Comparison of ENCODE assay signal across 28 cellular contexts in genomic region chr2:108911807-108912628, GRCh38.
DNase-seq lines count a peak whose midpoint lies in the region; ATAC-seq and TF ChIP-seq lines count a peak whose summit lies in the region.
"Had no signal": no experiment of that assay in that cellular context is flagged by ENCODE, and none has a peak within 500 bp of the region (broad histone marks: within the 10 kb centered on the region; RNA-seq: fewer than 3 reads in every experiment).

No MANE protein-coding gene starts in this region.

- H3K4me1 ChIP-seq in heart right ventricle (no peaks in the 10 kb centered on the region), colonic mucosa (no peaks in the 10 kb centered on the region)
- H3K4me1 ChIP-seq: parathyroid adenoma had no signal

- H3K36me3 Mint-ChIP-seq in nephron progenitor cell (ENCODE audit: low read depth): peaks cover 18% of the 10 kb centered on the region
- H3K36me3 Mint-ChIP-seq: stimulated activated effector memory CD8-positive, alpha-beta T cell treated with anti-CD3 and anti-CD28 coated beads, Interleukin-12 subunit alpha, Interleukin-12 subunit beta, amount 100 ng/mL, for 72 hours had no signal

- H3K9me3 ChIP-seq in heart right ventricle (no peaks in the 10 kb centered on the region), colonic mucosa (no peaks in the 10 kb centered on the region)

- no peak overlapping the region for H3K4me3 Mint-ChIP-seq in nephron progenitor cell
- H3K4me3 Mint-ChIP-seq: activated naive CD8-positive, alpha-beta T cell treated with anti-CD3 and anti-CD28 coated beads, Interleukin-2, amount 50 U/mL, for 24 hours; GM23338; nephron; stimulated activated effector memory CD8-positive, alpha-beta T cell treated with anti-CD3 and anti-CD28 coated beads, Interleukin-12 subunit alpha, Interleukin-12 subunit beta, amount 100 ng/mL, for 72 hours; T-helper 2 cell treated with Interferon-gamma antibody and Interleukin-4, amounts not matched to agents 5 μg/mL and 100 μg/mL, for 36 hours had no signal

- H3K4me1 Mint-ChIP-seq in nephron progenitor cell: peaks cover 14% of the 10 kb centered on the region
- H3K4me1 Mint-ChIP-seq: activated naive CD8-positive, alpha-beta T cell treated with anti-CD3 and anti-CD28 coated beads, Interleukin-2, amount 50 U/mL, for 24 hours; GM23338; stimulated activated effector memory CD8-positive, alpha-beta T cell treated with anti-CD3 and anti-CD28 coated beads, Interleukin-12 subunit alpha, Interleukin-12 subunit beta, amount 100 ng/mL, for 72 hours had no signal

- peak overlapping the region; percentile 29 for H3K27ac Mint-ChIP-seq in nephron progenitor cell
- H3K27ac Mint-ChIP-seq: activated naive CD8-positive, alpha-beta T cell treated with anti-CD3 and anti-CD28 coated beads, Interleukin-2, amount 50 U/mL, for 24 hours; GM23338; nephron; stimulated activated effector memory CD8-positive, alpha-beta T cell treated with anti-CD3 and anti-CD28 coated beads, Interleukin-12 subunit alpha, Interleukin-12 subunit beta, amount 100 ng/mL, for 72 hours; T-helper 2 cell treated with Interferon-gamma antibody and Interleukin-4, amounts not matched to agents 5 μg/mL and 100 μg/mL, for 36 hours had no signal

- H3K36me3 ChIP-seq in heart right ventricle (no peaks in the 10 kb centered on the region), colonic mucosa (no peaks in the 10 kb centered on the region)

- no peak overlapping the region for H3K9ac ChIP-seq in colonic mucosa (ENCODE audit: low read depth in 2 of 2, low read length in 2 of 2)
- H3K9ac ChIP-seq: parathyroid adenoma had no signal

- 84 to 86% methylated on average over 21 of the region's 21 CpGs for WGBS in heart right ventricle, 2 donors

- H3K27ac ChIP-seq in heart right ventricle: no peak overlapping the region
- no peak overlapping the region for H3K27ac ChIP-seq in colonic mucosa
- H3K27ac ChIP-seq: C4-2B, dorsolateral prefrontal cortex, parathyroid adenoma had no signal

- no peak for TF ChIP-seq CTCF in heart right ventricle (IDR thresholded peaks at IDR 0.05)
- no peak for TF ChIP-seq CTCF in colonic mucosa (IDR thresholded peaks at IDR 0.05)
- no peak for TF ChIP-seq CTCF in nephron progenitor cell (IDR thresholded peaks at IDR 0.05)

- intact Hi-C loops in cardiac septum (cut with DNase I) (no loop called here), heart right ventricle (cut with DNase I) (no loop called here), colonic mucosa (cut with DNase I) (no loop called here)

- H3K27me3 ChIP-seq in heart right ventricle (peaks cover 0 to 5% (median 0%) of the 10 kb centered on the region in 7 donors), colonic mucosa (no peaks in the 10 kb centered on the region)
- H3K27me3 ChIP-seq: dorsolateral prefrontal cortex had no signal

- ATAC-seq in heart right ventricle: no peak
- ATAC-seq: activated naive CD8-positive, alpha-beta T cell treated with anti-CD3 and anti-CD28 coated beads, Interleukin-2, amount 50 U/mL, for 24 hours; GM23338; PC-3; right cardiac atrium; stimulated activated effector memory CD8-positive, alpha-beta T cell treated with anti-CD3 and anti-CD28 coated beads, Interleukin-12 subunit alpha, Interleukin-12 subunit beta, amount 100 ng/mL, for 72 hours had no signal

- peak; percentile 39 for DNase-seq in cardiac septum (ENCODE audit: low spot score)
- no peak for DNase-seq in heart right ventricle
- DNase-seq in colonic mucosa: peak; percentile 15
- DNase-seq in nephron progenitor cell: no peak
- DNase-seq in ureter (ENCODE audit: low spot score): peak; percentile 15
- DNase-seq in activated CD4-positive, alpha-beta T cell treated with anti-CD3 and anti-CD28 coated beads, Interleukin-2, amount 50 U/mL, for 48 hours: no peak
- no peak for DNase-seq in A172 (ENCODE audit: low spot score)
- DNase-seq: activated CD4-positive, alpha-beta T cell treated with anti-CD3 and anti-CD28 coated beads for 4 hours; activated naive CD8-positive, alpha-beta T cell treated with anti-CD3 and anti-CD28 coated beads, Interleukin-2, amount 50 U/mL, for 24 hours; Calu3; Karpas-422; NCI-H1694 treated with DMSO at 0.1 percent for 48 hours; NCI-H2171; NCI-H510A; NK-92 treated with Interleukin-12 subunit alpha and Interleukin-12 subunit beta, amount 100 ng/mL, for 24 hours; PC-3; right cardiac atrium; stimulated activated CD4-positive, alpha-beta T cell treated with anti-CD3 and anti-CD28 coated beads, Interleukin-12 subunit alpha, Interleukin-12 subunit beta, amount 100 ng/mL, for 4 hours; stimulated activated CD4-positive, alpha-beta T cell treated with anti-CD3 and anti-CD28 coated beads, Interleukin-4, amount 100 ng/mL, for 1 hour; substantia nigra had no signal

- H3K4me3 ChIP-seq in heart right ventricle (no peak overlapping the region), colonic mucosa (no peak overlapping the region)
- H3K4me3 ChIP-seq: dorsolateral prefrontal cortex, GM23338, lung had no signal

- no peaks in the 10 kb centered on the region for H3K9me3 Mint-ChIP-seq in nephron progenitor cell
- H3K9me3 Mint-ChIP-seq: activated naive CD8-positive, alpha-beta T cell treated with anti-CD3 and anti-CD28 coated beads, Interleukin-2, amount 50 U/mL, for 24 hours; GM23338; nephron; stimulated activated effector memory CD8-positive, alpha-beta T cell treated with anti-CD3 and anti-CD28 coated beads, Interleukin-12 subunit alpha, Interleukin-12 subunit beta, amount 100 ng/mL, for 72 hours; T-helper 2 cell treated with Interferon-gamma antibody and Interleukin-4, amounts not matched to agents 5 μg/mL and 100 μg/mL, for 36 hours had no signal

- H3K27me3 Mint-ChIP-seq in nephron progenitor cell (ENCODE audit: low read depth, poor library complexity): peaks cover 3% of the 10 kb centered on the region
- H3K27me3 Mint-ChIP-seq: activated naive CD8-positive, alpha-beta T cell treated with anti-CD3 and anti-CD28 coated beads, Interleukin-2, amount 50 U/mL, for 24 hours had no signal

Comparison
In these comparisons a context has a peak if more than half of its experiments do, and no peak if none do; other contexts are left out.
1. DNase-seq: peak in cardiac septum (single experiment), colonic mucosa (single experiment) and ureter (single experiment); none in heart right ventricle (0 of 2), nephron progenitor cell (single experiment), activated CD4-positive, alpha-beta T cell treated with anti-CD3 and anti-CD28 coated beads, Interleukin-2, amount 50 U/mL, for 48 hours (0 of 2) and A172 (single experiment).